Comparison of ENCODE assay signal across 15 cellular contexts in the genomic region with DNA sequence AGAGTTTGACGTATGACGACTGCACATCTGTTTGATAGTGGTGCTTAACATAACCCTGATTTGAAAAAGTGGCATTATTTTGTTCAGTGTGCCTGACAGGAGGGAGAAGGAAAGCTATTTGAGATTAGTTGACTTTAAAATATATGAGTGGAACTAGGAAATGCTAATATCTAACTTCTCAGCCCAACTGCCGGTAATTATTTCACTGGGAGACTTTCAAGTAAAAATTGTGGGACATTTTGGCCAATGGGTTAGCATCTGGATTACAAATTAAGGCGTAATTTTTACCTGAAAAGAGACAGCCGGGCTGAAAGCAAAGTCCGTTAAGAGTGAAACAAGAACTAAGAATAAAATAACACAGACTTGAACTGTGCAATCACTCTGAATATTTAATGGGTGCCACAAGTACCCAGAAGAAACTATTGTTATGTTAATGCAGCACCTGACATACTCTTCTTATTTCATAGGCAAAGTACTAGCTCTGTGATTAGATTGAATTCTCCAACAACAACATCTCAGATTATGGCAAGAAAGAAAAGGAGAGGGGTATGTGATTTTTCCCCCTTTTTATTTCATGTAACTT. TPM values are rescaled to one million over a fixed set of nuclear protein-coding genes. Genes with fewer than 3 reads are reported as not detected.
A peak's percentile ranks its signal among the peaks of the same experiment; 100 is the strongest.
DNase-seq lines count a peak whose midpoint lies in the region; ATAC-seq and TF ChIP-seq lines count a peak whose summit lies in the region.
"Had no signal": no experiment of that assay in that cellular context is flagged by ENCODE, and none has a peak within 500 bp of the region (broad histone marks: within the 10 kb centered on the region; RNA-seq: fewer than 3 reads in every experiment).

No MANE protein-coding gene starts in this region.

- no peaks in the 10 kb centered on the region for H4K20me1 ChIP-seq in MM.1S (ENCODE audit: insufficient read depth, low read length)

- no peaks in the 10 kb centered on the region for H3K36me3 Mint-ChIP-seq in mesothelial cell of epicardium
- H3K36me3 Mint-ChIP-seq: activated naive CD8-positive, alpha-beta T cell treated with anti-CD3 and anti-CD28 coated beads for 36 hours had no signal

- peak; percentile 17 for ATAC-seq in GM18520 (IDR thresholded peaks at IDR 0.05; ENCODE audit: unreplicated experiment)
- no peak for ATAC-seq in GM18870 (IDR thresholded peaks at IDR 0.05; ENCODE audit: unreplicated experiment)
- ATAC-seq: activated T-cell treated with anti-CD3 and anti-CD28 coated beads, Interleukin-2, amount 50 U/mL, for 4 hours; gastroesophageal sphincter had no signal

- WGBS in prostate gland: 68% methylated on average over 6 of the region's 6 CpGs

- H3K36me3 ChIP-seq in MM.1S (replicated peaks; ENCODE audit: insufficient read depth, low read length) (no peaks in the 10 kb centered on the region), prostate gland (no peaks in the 10 kb centered on the region)
- H3K36me3 ChIP-seq: gastroesophageal sphincter had no signal

- peak overlapping the region; percentile 50; the same call in 1 of the 2 replicates for H3K27ac ChIP-seq in MM.1S (ENCODE audit: low read length)
- peak overlapping the region; percentile 98 for H3K27ac ChIP-seq in coronary artery
- H3K27ac ChIP-seq in prostate gland: no peak overlapping the region

- intact Hi-C loops in prostate gland (cut with DNase I): loop anchor here (5.0 kb wide), 1 partner anchor 439 kb away; no protein-coding TSS in a partner anchor

- in situ Hi-C loops in GM13976 (cut with MboI; ENCODE audit: low sequenced_read_pairs, unreplicated experiment): loop anchor here (25.0 kb wide), 1 partner anchor 239 kb away; no protein-coding TSS in a partner anchor

- peak overlapping the region; percentile 6; the same call in 1 of the 2 replicates for H2AFZ ChIP-seq in MM.1S (ENCODE audit: low read length)

- H3K4me3 ChIP-seq in MM.1S (ENCODE audit: low read length) (peak overlapping the region; percentile 90), coronary artery (peak overlapping the region; percentile 88), prostate gland (no peak overlapping the region)

- peaks cover 40% of the 10 kb centered on the region for H3K4me1 Mint-ChIP-seq in mesothelial cell of epicardium

- peaks cover 41% of the 10 kb centered on the region for H3F3A ChIP-seq in MM.1S (ENCODE audit: insufficient read depth, low read length)

- peak overlapping the region; percentile 78; the same call in 1 of the 2 replicates for H3K9ac ChIP-seq in MM.1S (ENCODE audit: low read length)

- H3K9me3 ChIP-seq in MM.1S (replicated peaks; ENCODE audit: insufficient read depth, low read length) (no peaks in the 10 kb centered on the region), prostate gland (no peaks in the 10 kb centered on the region)
- H3K9me3 ChIP-seq: gastroesophageal sphincter had no signal

- H3K79me2 ChIP-seq in MM.1S (ENCODE audit: low read length): no peaks in the 10 kb centered on the region

- peak overlapping the region; percentile 46 for H3K4me3 Mint-ChIP-seq in mesothelial cell of epicardium

- TF ChIP-seq CTCF in MM.1S (IDR thresholded peaks at IDR 0.05; ENCODE audit: low read length) (no peak), coronary artery (IDR thresholded peaks at IDR 0.05) (no peak), mesothelial cell of epicardium (IDR thresholded peaks at IDR 0.05; ENCODE audit: unreplicated experiment) (no peak), GM13976 (IDR thresholded peaks at IDR 0.05; ENCODE audit: borderline replicate concordance, control extremely low read depth, extremely low read depth, insufficient read depth, missing control alignments) (no peak), prostate gland (IDR thresholded peaks at IDR 0.05) (no peak)

- peaks cover 53% of the 10 kb centered on the region for H3K27me3 Mint-ChIP-seq in mesothelial cell of epicardium (ENCODE audit: low read depth)

- peak overlapping the region; percentile 59 for H3K27ac Mint-ChIP-seq in mesothelial cell of epicardium
- H3K27ac Mint-ChIP-seq: activated naive CD8-positive, alpha-beta T cell treated with anti-CD3 and anti-CD28 coated beads for 36 hours had no signal

- no peaks in the 10 kb centered on the region for H3K9me2 ChIP-seq in MM.1S (replicated peaks; ENCODE audit: insufficient read depth, low read length)

- H3K27me3 ChIP-seq in MM.1S (replicated peaks; ENCODE audit: insufficient read depth, low read length): no peaks in the 10 kb centered on the region
- H3K27me3 ChIP-seq in prostate gland (replicated peaks; ENCODE audit: insufficient read depth): no peaks in the 10 kb centered on the region

- DNase-seq in MM.1S: no peak
- no peak for DNase-seq in coronary artery (ENCODE audit: low spot score)
- DNase-seq in mesothelial cell of epicardium (ENCODE audit: low spot score in 2 of 2, unreplicated experiment in 2 of 2): no peak
- DNase-seq in GM13976 (ENCODE audit: low spot score): no peak
- no peak for DNase-seq in prostate gland (ENCODE audit: low spot score)
- DNase-seq in hepatic stellate cell (ENCODE audit: low spot score): no peak
- DNase-seq: activated CD4-positive, alpha-beta T cell treated with anti-CD3 and anti-CD28 coated beads, Interleukin-2, amount 50 U/mL, for 48 hours; activated naive CD8-positive, alpha-beta T cell treated with anti-CD3 and anti-CD28 coated beads for 36 hours; activated T-cell treated with anti-CD3 and anti-CD28 coated beads, Interleukin-2, amount 50 U/mL, for 4 hours; GOT3; occipital lobe; stimulated activated CD4-positive, alpha-beta T cell treated with anti-CD3 and anti-CD28 coated beads, Interleukin-4, amount 100 ng/mL, for 4 hours had no signal

- no peaks in the 10 kb centered on the region for H3K9me3 Mint-ChIP-seq in mesothelial cell of epicardium
- H3K9me3 Mint-ChIP-seq: activated naive CD8-positive, alpha-beta T cell treated with anti-CD3 and anti-CD28 coated beads for 36 hours; activated T-cell treated with anti-CD3 and anti-CD28 coated beads, Interleukin-2, amount 50 U/mL, for 4 hours had no signal

- H3K4me2 ChIP-seq in MM.1S (ENCODE audit: low read depth, low read length): peak overlapping the region; percentile 86

- TF ChIP-seq POLR2A in prostate gland (IDR thresholded peaks at IDR 0.05): no peak

- H3K4me1 ChIP-seq in MM.1S (ENCODE audit: low read length) (peaks cover 6% of the 10 kb centered on the region; the same call in 1 of the 2 replicates), prostate gland (replicated peaks) (peaks cover 4% of the 10 kb centered on the region)

RNA-seq across cellular contexts. Expression of gene HEY2, which starts 2.0 kb away (rescaled TPM):
- total RNA-seq in mesothelial cell of epicardium (8.8 to 11.7 TPM (median 9.6 TPM) in 3 replicates), prostate gland (1 to 10 TPM; 1.0 to 5.3 TPM)
- total RNA-seq: activated naive CD8-positive, alpha-beta T cell treated with anti-CD3 and anti-CD28 coated beads for 36 hours had no signal

RNA-seq across cellular contexts. Expression of gene NCOA7, which starts 39.3 kb away (rescaled TPM):
- total RNA-seq in mesothelial cell of epicardium (43.5 to 52.4 TPM (median 45.7 TPM) in 3 replicates), prostate gland (10 to 100 TPM; 15.5 to 15.6 TPM)

Comparison
In these comparisons a context has a peak if more than half of its experiments do, and no peak if none do; other contexts are left out.
1. H3K27ac ChIP-seq: peak in MM.1S (single experiment) and coronary artery (2 of 2); none in prostate gland (0 of 2).
2. H3K4me3 ChIP-seq: peak in MM.1S (single experiment) and coronary artery (single experiment); none in prostate gland (0 of 2).